In the genomic region with DNA sequence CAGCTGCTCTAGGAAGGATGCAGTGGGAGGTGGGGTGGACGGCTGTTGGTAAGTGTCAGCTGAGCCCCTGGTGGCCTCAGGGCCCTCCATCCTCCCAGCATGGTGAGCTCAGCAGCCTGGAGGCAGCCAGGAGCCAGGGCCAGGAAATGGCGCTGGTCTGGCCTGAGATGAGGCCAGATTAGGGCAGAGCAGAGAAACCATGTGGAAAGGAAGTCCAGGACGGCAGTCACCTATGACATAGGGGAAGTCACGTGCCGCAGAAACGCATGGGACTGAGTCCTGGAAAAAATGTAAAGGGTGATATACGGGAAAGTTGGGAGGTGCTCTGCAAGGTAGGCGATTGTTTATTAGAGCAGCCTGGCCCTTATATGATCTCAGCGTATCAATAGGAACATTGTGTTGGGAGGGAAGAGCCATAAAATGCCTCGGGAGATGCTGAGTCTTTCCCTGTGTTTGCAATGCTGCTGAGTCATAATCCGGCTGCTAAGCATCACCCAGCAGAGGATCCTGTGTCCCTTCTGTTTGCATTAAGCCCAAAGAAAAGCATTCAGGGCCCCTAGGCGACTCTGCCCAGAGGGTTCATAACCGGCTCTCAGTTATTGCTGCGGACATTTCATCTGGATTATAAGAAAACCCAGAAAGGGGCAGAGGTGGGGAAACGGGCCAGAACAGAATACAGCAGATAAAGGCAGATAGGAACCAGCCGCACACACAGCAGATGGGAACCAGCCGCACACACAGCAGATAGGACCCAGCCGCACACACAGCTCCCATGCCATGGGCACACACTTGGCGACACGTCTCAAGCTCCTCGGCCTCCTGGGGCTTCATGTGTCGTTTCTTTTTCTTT, we compare ENCODE assay signal across 1 cellular context.
TF ChIP-seq lines count a peak whose summit lies in the region.

No MANE protein-coding gene starts in this region.

TF ChIP-seq in HepG2, 621 proteins besides CTCF, POLR2A, EP300 and RAD21 (continued from another document and continues in another):
- TF ChIP-seq ZNF143 (CRISPR knock-in tag; IDR thresholded peaks at IDR 0.05): 0 out of 2 replicates have a peak, but pooled peaks have one; percentile 6
- TF ChIP-seq SMAD9 (CRISPR knock-in tag; IDR thresholded peaks at IDR 0.05): no peak
- no peak for TF ChIP-seq ZNF878 (CRISPR knock-in tag; IDR thresholded peaks at IDR 0.05)
- TF ChIP-seq PHB2 (IDR thresholded peaks at IDR 0.05; ENCODE audit: partially characterized antibody): no peak
- TF ChIP-seq ZNF136 (CRISPR knock-in tag; IDR thresholded peaks at IDR 0.05; ENCODE audit: low read depth): 0 out of 2 replicates have a peak, but pooled peaks have one; percentile 67
- TF ChIP-seq, protein P1, sequence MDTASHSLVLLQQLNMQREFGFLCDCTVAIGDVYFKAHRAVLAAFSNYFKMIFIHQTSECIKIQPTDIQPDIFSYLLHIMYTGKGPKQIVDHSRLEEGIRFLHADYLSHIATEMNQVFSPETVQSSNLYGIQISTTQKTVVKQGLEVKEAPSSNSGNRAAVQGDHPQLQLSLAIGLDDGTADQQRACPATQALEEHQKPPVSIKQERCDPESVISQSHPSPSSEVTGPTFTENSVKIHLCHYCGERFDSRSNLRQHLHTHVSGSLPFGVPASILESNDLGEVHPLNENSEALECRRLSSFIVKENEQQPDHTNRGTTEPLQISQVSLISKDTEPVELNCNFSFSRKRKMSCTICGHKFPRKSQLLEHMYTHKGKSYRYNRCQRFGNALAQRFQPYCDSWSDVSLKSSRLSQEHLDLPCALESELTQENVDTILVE (CRISPR knock-in tag; IDR thresholded peaks at IDR 0.05): no peak
- no peak for TF ChIP-seq MBNL3 (CRISPR knock-in tag; conservative IDR thresholded peaks at IDR 0.05)
- TF ChIP-seq, protein P2, sequence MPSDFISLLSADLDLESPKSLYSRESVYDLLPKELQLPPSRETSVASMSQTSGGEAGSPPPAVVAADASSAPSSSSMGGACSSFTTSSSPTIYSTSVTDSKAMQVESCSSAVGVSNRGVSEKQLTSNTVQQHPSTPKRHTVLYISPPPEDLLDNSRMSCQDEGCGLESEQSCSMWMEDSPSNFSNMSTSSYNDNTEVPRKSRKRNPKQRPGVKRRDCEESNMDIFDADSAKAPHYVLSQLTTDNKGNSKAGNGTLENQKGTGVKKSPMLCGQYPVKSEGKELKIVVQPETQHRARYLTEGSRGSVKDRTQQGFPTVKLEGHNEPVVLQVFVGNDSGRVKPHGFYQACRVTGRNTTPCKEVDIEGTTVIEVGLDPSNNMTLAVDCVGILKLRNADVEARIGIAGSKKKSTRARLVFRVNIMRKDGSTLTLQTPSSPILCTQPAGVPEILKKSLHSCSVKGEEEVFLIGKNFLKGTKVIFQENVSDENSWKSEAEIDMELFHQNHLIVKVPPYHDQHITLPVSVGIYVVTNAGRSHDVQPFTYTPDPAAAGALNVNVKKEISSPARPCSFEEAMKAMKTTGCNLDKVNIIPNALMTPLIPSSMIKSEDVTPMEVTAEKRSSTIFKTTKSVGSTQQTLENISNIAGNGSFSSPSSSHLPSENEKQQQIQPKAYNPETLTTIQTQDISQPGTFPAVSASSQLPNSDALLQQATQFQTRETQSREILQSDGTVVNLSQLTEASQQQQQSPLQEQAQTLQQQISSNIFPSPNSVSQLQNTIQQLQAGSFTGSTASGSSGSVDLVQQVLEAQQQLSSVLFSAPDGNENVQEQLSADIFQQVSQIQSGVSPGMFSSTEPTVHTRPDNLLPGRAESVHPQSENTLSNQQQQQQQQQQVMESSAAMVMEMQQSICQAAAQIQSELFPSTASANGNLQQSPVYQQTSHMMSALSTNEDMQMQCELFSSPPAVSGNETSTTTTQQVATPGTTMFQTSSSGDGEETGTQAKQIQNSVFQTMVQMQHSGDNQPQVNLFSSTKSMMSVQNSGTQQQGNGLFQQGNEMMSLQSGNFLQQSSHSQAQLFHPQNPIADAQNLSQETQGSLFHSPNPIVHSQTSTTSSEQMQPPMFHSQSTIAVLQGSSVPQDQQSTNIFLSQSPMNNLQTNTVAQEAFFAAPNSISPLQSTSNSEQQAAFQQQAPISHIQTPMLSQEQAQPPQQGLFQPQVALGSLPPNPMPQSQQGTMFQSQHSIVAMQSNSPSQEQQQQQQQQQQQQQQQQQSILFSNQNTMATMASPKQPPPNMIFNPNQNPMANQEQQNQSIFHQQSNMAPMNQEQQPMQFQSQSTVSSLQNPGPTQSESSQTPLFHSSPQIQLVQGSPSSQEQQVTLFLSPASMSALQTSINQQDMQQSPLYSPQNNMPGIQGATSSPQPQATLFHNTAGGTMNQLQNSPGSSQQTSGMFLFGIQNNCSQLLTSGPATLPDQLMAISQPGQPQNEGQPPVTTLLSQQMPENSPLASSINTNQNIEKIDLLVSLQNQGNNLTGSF (CRISPR knock-in tag; IDR thresholded peaks at IDR 0.05): no peak
- TF ChIP-seq SMYD3 (CRISPR knock-in tag; IDR thresholded peaks at IDR 0.05): no peak
- TF ChIP-seq NPAS2 (CRISPR knock-in tag; IDR thresholded peaks at IDR 0.05; ENCODE audit: borderline replicate concordance): no peak
- no peak for TF ChIP-seq IKZF4 (CRISPR knock-in tag; IDR thresholded peaks at IDR 0.05; ENCODE audit: borderline replicate concordance, low read depth, not compliant biosample characterization)
- TF ChIP-seq RXRA (CRISPR knock-in tag; IDR thresholded peaks at IDR 0.05): 0 out of 2 replicates have a peak, but pooled peaks have one; percentile 21
- no peak for TF ChIP-seq ZNF552 (CRISPR knock-in tag; IDR thresholded peaks at IDR 0.05; ENCODE audit: borderline replicate concordance)
- TF ChIP-seq, protein P3, sequence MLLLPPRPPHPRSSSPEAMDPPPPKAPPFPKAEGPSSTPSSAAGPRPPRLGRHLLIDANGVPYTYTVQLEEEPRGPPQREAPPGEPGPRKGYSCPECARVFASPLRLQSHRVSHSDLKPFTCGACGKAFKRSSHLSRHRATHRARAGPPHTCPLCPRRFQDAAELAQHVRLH (CRISPR knock-in tag; IDR thresholded peaks at IDR 0.05; ENCODE audit: borderline replicate concordance, low read depth): no peak
- TF ChIP-seq ZC3H4 (CRISPR knock-in tag; IDR thresholded peaks at IDR 0.05; ENCODE audit: borderline replicate concordance): no peak
- TF ChIP-seq EZH2 (conservative IDR thresholded peaks at IDR 0.05; ENCODE audit: low read depth, low read length): no peak
- TF ChIP-seq ZNF468 (CRISPR knock-in tag; IDR thresholded peaks at IDR 0.05): 0 out of 2 replicates have a peak, but pooled peaks have one; percentile 69
- TF ChIP-seq, protein P4, sequence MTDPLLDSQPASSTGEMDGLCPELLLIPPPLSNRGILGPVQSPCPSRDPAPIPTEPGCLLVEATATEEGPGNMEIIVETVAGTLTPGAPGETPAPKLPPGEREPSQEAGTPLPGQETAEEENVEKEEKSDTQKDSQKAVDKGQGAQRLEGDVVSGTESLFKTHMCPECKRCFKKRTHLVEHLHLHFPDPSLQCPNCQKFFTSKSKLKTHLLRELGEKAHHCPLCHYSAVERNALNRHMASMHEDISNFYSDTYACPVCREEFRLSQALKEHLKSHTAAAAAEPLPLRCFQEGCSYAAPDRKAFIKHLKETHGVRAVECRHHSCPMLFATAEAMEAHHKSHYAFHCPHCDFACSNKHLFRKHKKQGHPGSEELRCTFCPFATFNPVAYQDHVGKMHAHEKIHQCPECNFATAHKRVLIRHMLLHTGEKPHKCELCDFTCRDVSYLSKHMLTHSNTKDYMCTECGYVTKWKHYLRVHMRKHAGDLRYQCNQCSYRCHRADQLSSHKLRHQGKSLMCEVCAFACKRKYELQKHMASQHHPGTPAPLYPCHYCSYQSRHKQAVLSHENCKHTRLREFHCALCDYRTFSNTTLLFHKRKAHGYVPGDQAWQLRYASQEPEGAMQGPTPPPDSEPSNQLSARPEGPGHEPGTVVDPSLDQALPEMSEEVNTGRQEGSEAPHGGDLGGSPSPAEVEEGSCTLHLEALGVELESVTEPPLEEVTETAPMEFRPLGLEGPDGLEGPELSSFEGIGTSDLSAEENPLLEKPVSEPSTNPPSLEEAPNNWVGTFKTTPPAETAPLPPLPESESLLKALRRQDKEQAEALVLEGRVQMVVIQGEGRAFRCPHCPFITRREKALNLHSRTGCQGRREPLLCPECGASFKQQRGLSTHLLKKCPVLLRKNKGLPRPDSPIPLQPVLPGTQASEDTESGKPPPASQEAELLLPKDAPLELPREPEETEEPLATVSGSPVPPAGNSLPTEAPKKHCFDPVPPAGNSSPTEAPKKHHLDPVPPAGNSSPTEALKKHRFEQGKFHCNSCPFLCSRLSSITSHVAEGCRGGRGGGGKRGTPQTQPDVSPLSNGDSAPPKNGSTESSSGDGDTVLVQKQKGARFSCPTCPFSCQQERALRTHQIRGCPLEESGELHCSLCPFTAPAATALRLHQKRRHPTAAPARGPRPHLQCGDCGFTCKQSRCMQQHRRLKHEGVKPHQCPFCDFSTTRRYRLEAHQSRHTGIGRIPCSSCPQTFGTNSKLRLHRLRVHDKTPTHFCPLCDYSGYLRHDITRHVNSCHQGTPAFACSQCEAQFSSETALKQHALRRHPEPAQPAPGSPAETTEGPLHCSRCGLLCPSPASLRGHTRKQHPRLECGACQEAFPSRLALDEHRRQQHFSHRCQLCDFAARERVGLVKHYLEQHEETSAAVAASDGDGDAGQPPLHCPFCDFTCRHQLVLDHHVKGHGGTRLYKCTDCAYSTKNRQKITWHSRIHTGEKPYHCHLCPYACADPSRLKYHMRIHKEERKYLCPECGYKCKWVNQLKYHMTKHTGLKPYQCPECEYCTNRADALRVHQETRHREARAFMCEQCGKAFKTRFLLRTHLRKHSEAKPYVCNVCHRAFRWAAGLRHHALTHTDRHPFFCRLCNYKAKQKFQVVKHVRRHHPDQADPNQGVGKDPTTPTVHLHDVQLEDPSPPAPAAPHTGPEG (CRISPR knock-in tag; IDR thresholded peaks at IDR 0.05): no peak
- TF ChIP-seq ZNF501 (CRISPR knock-in tag; IDR thresholded peaks at IDR 0.05): peak; percentile 56
- no peak for TF ChIP-seq ZNF484 (CRISPR knock-in tag; IDR thresholded peaks at IDR 0.05; ENCODE audit: borderline replicate concordance, low read depth)
- no peak for TF ChIP-seq JARID2 (CRISPR knock-in tag; IDR thresholded peaks at IDR 0.05; ENCODE audit: insufficient replicate concordance)
- TF ChIP-seq ZNF549 (CRISPR knock-in tag; IDR thresholded peaks at IDR 0.05): no peak
- TF ChIP-seq, protein P5, sequence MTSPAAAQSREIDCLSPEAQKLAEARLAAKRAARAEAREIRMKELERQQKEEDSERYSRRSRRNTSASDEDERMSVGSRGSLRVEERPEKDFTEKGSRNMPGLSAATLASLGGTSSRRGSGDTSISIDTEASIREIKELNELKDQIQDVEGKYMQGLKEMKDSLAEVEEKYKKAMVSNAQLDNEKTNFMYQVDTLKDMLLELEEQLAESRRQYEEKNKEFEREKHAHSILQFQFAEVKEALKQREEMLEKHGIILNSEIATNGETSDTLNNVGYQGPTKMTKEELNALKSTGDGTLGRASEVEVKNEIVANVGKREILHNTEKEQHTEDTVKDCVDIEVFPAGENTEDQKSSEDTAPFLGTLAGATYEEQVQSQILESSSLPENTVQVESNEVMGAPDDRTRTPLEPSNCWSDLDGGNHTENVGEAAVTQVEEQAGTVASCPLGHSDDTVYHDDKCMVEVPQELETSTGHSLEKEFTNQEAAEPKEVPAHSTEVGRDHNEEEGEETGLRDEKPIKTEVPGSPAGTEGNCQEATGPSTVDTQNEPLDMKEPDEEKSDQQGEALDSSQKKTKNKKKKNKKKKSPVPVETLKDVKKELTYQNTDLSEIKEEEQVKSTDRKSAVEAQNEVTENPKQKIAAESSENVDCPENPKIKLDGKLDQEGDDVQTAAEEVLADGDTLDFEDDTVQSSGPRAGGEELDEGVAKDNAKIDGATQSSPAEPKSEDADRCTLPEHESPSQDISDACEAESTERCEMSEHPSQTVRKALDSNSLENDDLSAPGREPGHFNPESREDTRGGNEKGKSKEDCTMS (CRISPR knock-in tag; conservative IDR thresholded peaks at IDR 0.05): no peak
- TF ChIP-seq NKX3-1 (CRISPR knock-in tag; IDR thresholded peaks at IDR 0.05): no peak
- TF ChIP-seq ZSCAN29 (CRISPR knock-in tag; conservative IDR thresholded peaks at IDR 0.05): peak; percentile 99
- TF ChIP-seq ZBTB8A (CRISPR knock-in tag; IDR thresholded peaks at IDR 0.05; ENCODE audit: borderline replicate concordance, low read depth): no peak
- peak; percentile 97 for TF ChIP-seq NFE2L2 (IDR thresholded peaks at IDR 0.05; ENCODE audit: low read length)
- TF ChIP-seq, protein P6, sequence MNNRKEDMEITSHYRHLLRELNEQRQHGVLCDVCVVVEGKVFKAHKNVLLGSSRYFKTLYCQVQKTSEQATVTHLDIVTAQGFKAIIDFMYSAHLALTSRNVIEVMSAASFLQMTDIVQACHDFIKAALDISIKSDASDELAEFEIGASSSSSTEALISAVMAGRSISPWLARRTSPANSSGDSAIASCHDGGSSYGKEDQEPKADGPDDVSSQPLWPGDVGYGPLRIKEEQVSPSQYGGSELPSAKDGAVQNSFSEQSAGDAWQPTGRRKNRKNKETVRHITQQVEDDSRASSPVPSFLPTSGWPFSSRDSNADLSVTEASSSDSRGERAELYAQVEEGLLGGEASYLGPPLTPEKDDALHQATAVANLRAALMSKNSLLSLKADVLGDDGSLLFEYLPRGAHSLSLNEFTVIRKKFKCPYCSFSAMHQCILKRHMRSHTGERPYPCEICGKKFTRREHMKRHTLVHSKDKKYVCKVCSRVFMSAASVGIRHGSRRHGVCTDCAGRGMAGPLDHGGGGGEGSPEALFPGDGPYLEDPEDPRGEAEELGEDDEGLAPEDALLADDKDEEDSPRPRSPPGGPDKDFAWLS (CRISPR knock-in tag; IDR thresholded peaks at IDR 0.05; ENCODE audit: borderline replicate concordance): no peak
- TF ChIP-seq ZNF543 (CRISPR knock-in tag; IDR thresholded peaks at IDR 0.05): no peak
- TF ChIP-seq HDAC2 (CRISPR knock-in tag; IDR thresholded peaks at IDR 0.05): peak; percentile 42; the same call in 1 of the 2 replicates
- no peak for TF ChIP-seq KDM5B (CRISPR knock-in tag; IDR thresholded peaks at IDR 0.05; ENCODE audit: borderline replicate concordance)
- no peak for TF ChIP-seq POLR2G (IDR thresholded peaks at IDR 0.05; ENCODE audit: low read depth, low read length)
- TF ChIP-seq, protein P7, sequence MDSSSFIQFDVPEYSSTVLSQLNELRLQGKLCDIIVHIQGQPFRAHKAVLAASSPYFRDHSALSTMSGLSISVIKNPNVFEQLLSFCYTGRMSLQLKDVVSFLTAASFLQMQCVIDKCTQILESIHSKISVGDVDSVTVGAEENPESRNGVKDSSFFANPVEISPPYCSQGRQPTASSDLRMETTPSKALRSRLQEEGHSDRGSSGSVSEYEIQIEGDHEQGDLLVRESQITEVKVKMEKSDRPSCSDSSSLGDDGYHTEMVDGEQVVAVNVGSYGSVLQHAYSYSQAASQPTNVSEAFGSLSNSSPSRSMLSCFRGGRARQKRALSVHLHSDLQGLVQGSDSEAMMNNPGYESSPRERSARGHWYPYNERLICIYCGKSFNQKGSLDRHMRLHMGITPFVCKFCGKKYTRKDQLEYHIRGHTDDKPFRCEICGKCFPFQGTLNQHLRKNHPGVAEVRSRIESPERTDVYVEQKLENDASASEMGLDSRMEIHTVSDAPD (CRISPR knock-in tag; IDR thresholded peaks at IDR 0.05): no peak
- TF ChIP-seq, protein P8, sequence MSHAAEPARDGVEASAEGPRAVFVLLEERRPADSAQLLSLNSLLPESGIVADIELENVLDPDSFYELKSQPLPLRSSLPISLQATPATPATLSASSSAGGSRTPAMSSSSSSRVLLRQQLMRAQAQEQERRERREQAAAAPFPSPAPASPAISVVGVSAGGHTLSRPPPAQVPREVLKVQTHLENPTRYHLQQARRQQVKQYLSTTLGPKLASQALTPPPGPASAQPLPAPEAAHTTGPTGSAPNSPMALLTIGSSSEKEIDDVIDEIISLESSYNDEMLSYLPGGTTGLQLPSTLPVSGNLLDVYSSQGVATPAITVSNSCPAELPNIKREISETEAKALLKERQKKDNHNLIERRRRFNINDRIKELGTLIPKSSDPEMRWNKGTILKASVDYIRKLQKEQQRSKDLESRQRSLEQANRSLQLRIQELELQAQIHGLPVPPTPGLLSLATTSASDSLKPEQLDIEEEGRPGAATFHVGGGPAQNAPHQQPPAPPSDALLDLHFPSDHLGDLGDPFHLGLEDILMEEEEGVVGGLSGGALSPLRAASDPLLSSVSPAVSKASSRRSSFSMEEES (CRISPR knock-in tag; IDR thresholded peaks at IDR 0.05): peak; percentile 51
- TF ChIP-seq MAFK (conservative IDR thresholded peaks at IDR 0.05 in 1 of 2, IDR thresholded peaks at IDR 0.05 in 1 of 2; ENCODE audit: low read length in 2 of 2): peak; percentile 84 to 96
- no peak for TF ChIP-seq ZNF83 (CRISPR knock-in tag; IDR thresholded peaks at IDR 0.05; ENCODE audit: borderline replicate concordance)
